1 cellular context compared by ENCODE assay signal in the genomic region with DNA sequence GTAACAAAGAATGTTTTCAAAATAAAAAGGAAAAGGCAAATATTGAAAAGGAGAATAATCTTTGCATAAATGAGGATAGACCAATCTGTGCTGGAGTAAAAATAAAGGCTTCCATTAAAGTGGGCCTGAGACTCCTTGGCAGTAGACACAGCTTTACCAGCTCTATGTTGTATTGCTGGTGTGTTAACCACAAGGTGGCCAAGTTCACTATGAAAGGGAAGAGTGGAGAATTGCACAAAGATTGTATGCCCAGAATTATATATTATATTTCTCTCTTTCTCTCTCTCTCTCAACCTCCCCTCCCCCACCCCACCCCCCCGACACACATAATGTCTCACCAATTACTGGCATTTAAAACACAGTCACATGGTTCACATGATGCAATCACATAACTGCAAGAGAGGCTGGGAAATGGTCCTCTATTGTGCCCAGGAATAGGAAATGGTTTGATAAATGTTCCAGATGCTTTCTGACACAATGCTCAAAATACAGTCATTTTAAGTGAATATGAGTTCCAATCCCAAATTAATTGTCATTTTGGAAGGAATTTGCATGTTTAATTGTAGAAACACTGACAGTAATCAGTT.
TF ChIP-seq lines count a peak whose summit lies in the region.

No MANE protein-coding gene starts in this region.

TF ChIP-seq in GM23338, 12 proteins besides CTCF, POLR2A, EP300 and RAD21 (continued from another document):
- no peak for TF ChIP-seq ZNF462 (CRISPR knock-in tag; IDR thresholded peaks at IDR 0.05)
